ENCODE assay signal across 11 cellular contexts in the genomic region with DNA sequence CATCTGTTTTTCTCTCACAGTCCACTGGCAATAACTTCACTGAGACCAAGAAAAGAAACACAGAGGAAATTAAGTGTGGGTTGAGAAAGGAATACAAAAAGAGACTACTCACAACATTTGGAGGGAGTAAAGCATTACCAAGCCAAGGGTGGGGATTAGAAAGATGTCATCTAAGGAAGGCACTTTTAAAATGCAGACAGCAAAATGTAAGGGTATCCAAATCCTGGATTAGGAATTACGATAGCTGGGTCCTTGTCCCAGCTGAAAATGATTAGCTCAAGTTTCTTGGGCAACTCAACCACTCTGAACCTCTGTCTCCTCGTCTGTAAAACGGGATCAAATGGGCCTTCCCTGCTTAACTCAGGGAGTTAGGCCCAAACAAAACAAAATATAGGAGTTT. TPM values are rescaled to one million over a fixed set of nuclear protein-coding genes. Genes with fewer than 3 reads are reported as not detected.
DNase-seq lines count a peak whose midpoint lies in the region; ATAC-seq and TF ChIP-seq lines count a peak whose summit lies in the region.
"Had no signal": no experiment of that assay in that cellular context is flagged by ENCODE, and none has a peak within 500 bp of the region (broad histone marks: within the 10 kb centered on the region; RNA-seq: fewer than 3 reads in every experiment).

No MANE protein-coding gene starts in this region.

- DNase-seq in T-helper 1 cell (no peak), glutamatergic neuron (no peak), NCI-H1436 treated with DMSO at 0.1 percent for 48 hours (lab: John Stamatoyannopoulos, UW) (no peak), COLO668 (lab: John Stamatoyannopoulos, UW; ENCODE audit: unreplicated experiment) (no peak)
- DNase-seq: hippocampal formation, NCI-H187 had no signal

- H3K27me3 Mint-ChIP-seq in T-helper 1 cell treated with Interleukin-12 subunit alpha and Interleukin-12 subunit beta and Interleukin-4 antibody, amounts not matched to agents 30 μg/mL and 1 μg/mL, for 36 hours (ENCODE audit: low read depth): no peaks in the 10 kb centered on the region
- peaks cover 7% of the 10 kb centered on the region for H3K27me3 Mint-ChIP-seq in glutamatergic neuron (ENCODE audit: unreplicated experiment)
- H3K27me3 Mint-ChIP-seq: stimulated activated memory B cell treated with anti-CD40 and anti-IgM and Interleukin-4, amounts not matched to agents 10 μg/mL and 1 μg/mL and 100 μg/mL, for 72 hours had no signal

- no peaks in the 10 kb centered on the region for H3K9me3 Mint-ChIP-seq in T-helper 1 cell treated with Interleukin-12 subunit alpha and Interleukin-12 subunit beta and Interleukin-4 antibody, amounts not matched to agents 30 μg/mL and 1 μg/mL, for 36 hours
- H3K9me3 Mint-ChIP-seq in glutamatergic neuron (ENCODE audit: unreplicated experiment): peaks cover 6% of the 10 kb centered on the region
- H3K9me3 Mint-ChIP-seq: stimulated activated memory B cell treated with anti-CD40 and anti-IgM and Interleukin-4, amounts not matched to agents 10 μg/mL and 1 μg/mL and 100 μg/mL, for 72 hours had no signal

- peaks cover 43% of the 10 kb centered on the region for H3K4me1 Mint-ChIP-seq in T-helper 1 cell treated with Interleukin-12 subunit alpha and Interleukin-12 subunit beta and Interleukin-4 antibody, amounts not matched to agents 30 μg/mL and 1 μg/mL, for 36 hours (ENCODE audit: low read depth)
- H3K4me1 Mint-ChIP-seq in glutamatergic neuron (ENCODE audit: low read depth, unreplicated experiment): peaks cover 67% of the 10 kb centered on the region

- peak overlapping the region in 1 of 7 experiments; percentile 97 for H3K4me3 ChIP-seq in skin epidermis

- peaks cover 39% of the 10 kb centered on the region for H3K36me3 Mint-ChIP-seq in T-helper 1 cell treated with Interleukin-12 subunit alpha and Interleukin-12 subunit beta and Interleukin-4 antibody, amounts not matched to agents 30 μg/mL and 1 μg/mL, for 36 hours (ENCODE audit: low read depth)
- H3K36me3 Mint-ChIP-seq in glutamatergic neuron (ENCODE audit: unreplicated experiment): no peaks in the 10 kb centered on the region

- TF ChIP-seq CTCF in VCaP (conservative IDR thresholded peaks at IDR 0.05) (no peak), glutamatergic neuron (IDR thresholded peaks at IDR 0.05; ENCODE audit: partially characterized antibody, unreplicated experiment) (no peak)

- peak overlapping the region; percentile 97 for H3K4me3 Mint-ChIP-seq in T-helper 1 cell treated with Interleukin-12 subunit alpha and Interleukin-12 subunit beta and Interleukin-4 antibody, amounts not matched to agents 30 μg/mL and 1 μg/mL, for 36 hours
- peak overlapping the region; percentile 97 for H3K4me3 Mint-ChIP-seq in glutamatergic neuron (ENCODE audit: unreplicated experiment)

- H3K27ac Mint-ChIP-seq in T-helper 1 cell treated with Interleukin-12 subunit alpha and Interleukin-12 subunit beta and Interleukin-4 antibody, amounts not matched to agents 30 μg/mL and 1 μg/mL, for 36 hours: no peak overlapping the region
- H3K27ac Mint-ChIP-seq in glutamatergic neuron (ENCODE audit: unreplicated experiment): no peak overlapping the region

- no peak for ATAC-seq in activated CD4-positive, CD25-positive, alpha-beta regulatory T cell treated with anti-CD3 and anti-CD28 coated beads, Interleukin-2, amount 50 U/mL, for 24 hours
- ATAC-seq: stimulated activated memory B cell treated with anti-CD40 and anti-IgM and Interleukin-4, amounts not matched to agents 10 μg/mL and 1 μg/mL and 100 μg/mL, for 72 hours had no signal

- peak overlapping the region; percentile 99 for H3K27ac ChIP-seq in VCaP
- peak overlapping the region in 16 of 21 experiments; percentile 5 to 100 (median 94) for H3K27ac ChIP-seq in skin epidermis

RNA-seq across cellular contexts. Expression of a gene that starts 2.2 kb away (rescaled TPM):
- total RNA-seq in glutamatergic neuron (ENCODE audit: unreplicated experiment): 82.4 TPM

RNA-seq across cellular contexts. Expression of a gene that starts 17.1 kb away (rescaled TPM):
- not detected for total RNA-seq in glutamatergic neuron (ENCODE audit: unreplicated experiment)

RNA-seq across cellular contexts. Expression of a gene that starts 40.0 kb away (rescaled TPM):
- total RNA-seq in glutamatergic neuron (ENCODE audit: unreplicated experiment): 2.7 TPM
